Comparison of ENCODE assay signal across 16 cellular contexts in the genomic region with DNA sequence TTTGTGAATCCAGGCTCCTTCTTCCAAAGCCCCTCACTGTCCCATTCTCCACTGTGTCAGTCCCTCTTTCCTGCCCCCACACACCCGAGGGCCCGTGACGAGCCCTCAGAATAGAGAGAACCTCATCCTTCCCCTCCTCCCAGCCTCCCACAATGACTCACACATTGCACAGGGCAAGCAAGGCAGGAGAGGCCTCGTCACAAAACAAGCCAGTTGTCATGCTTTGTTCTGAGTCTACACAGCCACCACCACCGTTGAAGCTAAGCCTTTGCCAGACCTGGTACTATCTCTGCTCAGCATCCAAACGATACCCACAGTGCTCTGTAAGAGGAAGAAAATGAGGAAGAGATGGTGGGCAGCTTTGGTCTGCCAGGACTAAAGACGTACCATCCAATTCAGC.
DNase-seq lines count a peak whose midpoint lies in the region; ATAC-seq and TF ChIP-seq lines count a peak whose summit lies in the region.
"Had no signal": no experiment of that assay in that cellular context is flagged by ENCODE, and none has a peak within 500 bp of the region (broad histone marks: within the 10 kb centered on the region; RNA-seq: fewer than 3 reads in every experiment).

No MANE protein-coding gene starts in this region.

- no peaks in the 10 kb centered on the region for H3K36me3 Mint-ChIP-seq in activated CD4-positive, alpha-beta memory T cell treated with anti-CD3 and anti-CD28 coated beads for 36 hours

- H3K4me1 ChIP-seq in sigmoid colon, result peaks cover 0 to 48% (median 42%) of the 10 kb centered on the region in 4 donors
- H3K4me1 ChIP-seq: breast epithelium had no signal

- H3K27me3 Mint-ChIP-seq in activated CD4-positive, alpha-beta memory T cell treated with anti-CD3 and anti-CD28 coated beads for 36 hours, result no peaks in the 10 kb centered on the region

- no peak for ATAC-seq in HG03520 (IDR thresholded peaks at IDR 0.05; ENCODE audit: unreplicated experiment)
- ATAC-seq: activated T-helper 17 cell treated with anti-CD3 and anti-CD28 coated beads, Interleukin-2, amount 50 U/mL, for 72 hours; right cardiac atrium had no signal

- TF ChIP-seq CTCF in fibroblast of mammary gland (conservative IDR thresholded peaks at IDR 0.05; ENCODE audit: control insufficient read depth, insufficient read depth, low read depth, low read length) (no peak), sigmoid colon (IDR thresholded peaks at IDR 0.05) (no peak), coronary artery (IDR thresholded peaks at IDR 0.05) (no peak)

- H3K27ac Mint-ChIP-seq in activated CD4-positive, alpha-beta memory T cell treated with anti-CD3 and anti-CD28 coated beads for 36 hours, result no peak overlapping the region
- H3K27ac Mint-ChIP-seq: activated T-helper 17 cell treated with anti-CD3 and anti-CD28 coated beads, Interleukin-2, amount 50 U/mL, for 72 hours had no signal

- POLR2A ChIA-PET in activated CD4-positive, alpha-beta memory T cell treated with anti-CD3 and anti-CD28 coated beads for 36 hours (lab: Charles Lee), result no interaction called here

- intact Hi-C loops in sigmoid colon (cut with DNase I), result loop anchor here (5.0 kb wide), 1 partner anchor 37 kb away; no protein-coding TSS in a partner anchor
- intact Hi-C loops in activated CD4-positive, alpha-beta memory T cell treated with anti-CD3 and anti-CD28 coated beads for 36 hours (cut with micrococcal nuclease), result no loop called here

- peak; percentile 26 for DNase-seq in H4 (ENCODE audit: low spot score)
- DNase-seq in RKO (ENCODE audit: low spot score), result peak; percentile 30
- DNase-seq in fibroblast of mammary gland (ENCODE audit: low read depth), result peak; percentile 62
- peak; percentile 73 for DNase-seq in sigmoid colon
- no peak for DNase-seq in coronary artery (ENCODE audit: low spot score)
- no peak for DNase-seq in activated CD4-positive, alpha-beta memory T cell treated with anti-CD3 and anti-CD28 coated beads for 36 hours
- DNase-seq in activated CD4-positive, alpha-beta T cell treated with anti-CD3 and anti-CD28 coated beads for 48 hours, result no peak
- DNase-seq: C1 segment of cervical spinal cord; GDM1; kidney glomerular epithelial cell; NCI-H524 treated with DMSO at 0.1 percent for 48 hours; right cardiac atrium; stimulated activated naive CD4-positive, alpha-beta T cell treated with Interleukin-2 at 50 U/mL for 16 hours had no signal

- H3K9me3 Mint-ChIP-seq in activated CD4-positive, alpha-beta memory T cell treated with anti-CD3 and anti-CD28 coated beads for 36 hours, result no peaks in the 10 kb centered on the region
- H3K9me3 Mint-ChIP-seq: activated T-helper 17 cell treated with anti-CD3 and anti-CD28 coated beads, Interleukin-2, amount 50 U/mL, for 72 hours had no signal

- 79 to 87% methylated on average over 7 of the region's 7 CpGs for WGBS in sigmoid colon, 2 donors

- H3K27ac ChIP-seq in sigmoid colon (peak overlapping the region in 3 of 4 donors; percentile 48 to 74 (median 69)), coronary artery (no peak overlapping the region)
- H3K27ac ChIP-seq: breast epithelium had no signal

- no peaks in the 10 kb centered on the region for H3K36me3 ChIP-seq in sigmoid colon
- H3K36me3 ChIP-seq: breast epithelium had no signal

- no peak overlapping the region for H3K4me3 ChIP-seq in fibroblast of mammary gland (ENCODE audit: control insufficient read depth, low read depth, low read length)
- H3K4me3 ChIP-seq in sigmoid colon, result no peak overlapping the region
- H3K4me3 ChIP-seq in coronary artery, result no peak overlapping the region
- H3K4me3 ChIP-seq: breast epithelium had no signal

- no peaks in the 10 kb centered on the region for H3K27me3 ChIP-seq in sigmoid colon
- H3K27me3 ChIP-seq: breast epithelium had no signal

- no peaks in the 10 kb centered on the region for H3K9me3 ChIP-seq in sigmoid colon
- H3K9me3 ChIP-seq: breast epithelium had no signal

- no peak for TF ChIP-seq EP300 in sigmoid colon (IDR thresholded peaks at IDR 0.05)

- CTCF ChIA-PET in activated CD4-positive, alpha-beta memory T cell treated with anti-CD3 and anti-CD28 coated beads for 36 hours (lab: Charles Lee), result interaction anchor here (0.6 kb wide), 1 partner anchor 1731 kb away, joined by 4 read pairs; no protein-coding TSS in a partner anchor

- H3K4me1 Mint-ChIP-seq in activated CD4-positive, alpha-beta memory T cell treated with anti-CD3 and anti-CD28 coated beads for 36 hours (ENCODE audit: low read depth), result no peaks in the 10 kb centered on the region
- H3K4me1 Mint-ChIP-seq: activated T-helper 17 cell treated with anti-CD3 and anti-CD28 coated beads, Interleukin-2, amount 50 U/mL, for 72 hours had no signal

- H3K4me3 Mint-ChIP-seq in activated CD4-positive, alpha-beta memory T cell treated with anti-CD3 and anti-CD28 coated beads for 36 hours, result no peak overlapping the region
- H3K4me3 Mint-ChIP-seq: activated T-helper 17 cell treated with anti-CD3 and anti-CD28 coated beads, Interleukin-2, amount 50 U/mL, for 72 hours had no signal

- TF ChIP-seq POLR2A in sigmoid colon (IDR thresholded peaks at IDR 0.05), result no peak

Comparison
In these comparisons a context has a peak if more than half of its experiments do, and no peak if none do; other contexts are left out.
1. DNase-seq: peak in H4 (single experiment), RKO (single experiment), fibroblast of mammary gland (single experiment) and sigmoid colon (single experiment); none in coronary artery (single experiment), activated CD4-positive, alpha-beta memory T cell treated with anti-CD3 and anti-CD28 coated beads for 36 hours (single experiment) and activated CD4-positive, alpha-beta T cell treated with anti-CD3 and anti-CD28 coated beads for 48 hours (single experiment).
2. H3K27ac ChIP-seq: peak in sigmoid colon (3 of 4); none in coronary artery (0 of 2).